ENCODE assay signal across 9 cellular contexts in genomic region chr4:73341454-73341853, GRCh38.
A peak's percentile ranks its signal among the peaks of the same experiment; 100 is the strongest.
DNase-seq lines count a peak whose midpoint lies in the region; ATAC-seq, FAIRE-seq and TF ChIP-seq lines count a peak whose summit lies in the region.
"Had no signal": no experiment of that assay in that cellular context is flagged by ENCODE, and none has a peak within 500 bp of the region (broad histone marks: within the 10 kb centered on the region; RNA-seq: fewer than 3 reads in every experiment).

No MANE protein-coding gene starts in this region.

- peak; percentile 64 for TF ChIP-seq CTCF in astrocyte of the cerebellum (IDR thresholded peaks at IDR 0.05; ENCODE audit: low read depth, low read length, missing control alignments)
- TF ChIP-seq CTCF in kidney (IDR thresholded peaks at IDR 0.05; ENCODE audit: borderline replicate concordance, extremely low read depth, insufficient read depth): peak; percentile 62

- H3K36me3 Mint-ChIP-seq in immature natural killer cell: no peaks in the 10 kb centered on the region

- intact Hi-C loops in kidney (cut with DNase I): no loop called here

- no peak overlapping the region for H3K27ac Mint-ChIP-seq in immature natural killer cell
- H3K27ac Mint-ChIP-seq: stimulated activated naive CD8-positive, alpha-beta T cell treated with anti-CD3 and anti-CD28 coated beads, Interleukin-15, Interleukin-2, amounts not matched to agents 100 ng/mL and 50 ng/mL, for 24 hours had no signal

- no peak overlapping the region for H3K27ac ChIP-seq in kidney (ENCODE audit: low read depth in 2 of 2, low read length in 2 of 2)

- H3K9me3 ChIP-seq in kidney (ENCODE audit: control insufficient read depth in 1 of 2, low read length in 2 of 2): no peaks in the 10 kb centered on the region

- no peak for FAIRE-seq in kidney (lab: Jason Lieb, UNC)

- in situ Hi-C loops in astrocyte of the cerebellum (cut with HindIII; ENCODE audit: low sequenced_read_pairs): no loop called here

- no peaks in the 10 kb centered on the region for H3K36me3 ChIP-seq in kidney (ENCODE audit: control insufficient read depth in 1 of 2, insufficient read depth in 2 of 2, low read length in 2 of 2)

- no peak overlapping the region for H3K9ac ChIP-seq in kidney (ENCODE audit: low read length in 2 of 2)

- DNase-seq in activated CD4-positive, alpha-beta T cell treated with anti-CD3 and anti-CD28 coated beads for 48 hours: peak; percentile 8
- no peak for DNase-seq in activated CD4-positive, alpha-beta T cell treated with anti-CD3 and anti-CD28 coated beads, Interleukin-2, amount 50 U/mL, for 1 hour
- DNase-seq in NCI-H226 (peak; percentile 37), astrocyte of the cerebellum (ENCODE audit: low read depth) (peak; percentile 53), kidney (no peak), immature natural killer cell (no peak)
- DNase-seq in stimulated activated naive CD4-positive, alpha-beta T cell (lab: John Stamatoyannopoulos, UW): no peak

- no peak overlapping the region for H3K4me3 ChIP-seq in astrocyte of the cerebellum (ENCODE audit: low read depth, low read length)
- H3K4me3 ChIP-seq in kidney (ENCODE audit: low read length in 2 of 2): no peak overlapping the region

- no peak overlapping the region for H3K4me3 Mint-ChIP-seq in immature natural killer cell
- H3K4me3 Mint-ChIP-seq: stimulated activated naive CD8-positive, alpha-beta T cell treated with anti-CD3 and anti-CD28 coated beads, Interleukin-15, Interleukin-2, amounts not matched to agents 100 ng/mL and 50 ng/mL, for 24 hours had no signal

- no peaks in the 10 kb centered on the region for H3K4me1 ChIP-seq in kidney (ENCODE audit: control insufficient read depth in 1 of 2, insufficient read depth in 1 of 2, low read depth in 1 of 2, low read length in 2 of 2)

- H3K9me3 Mint-ChIP-seq in immature natural killer cell: peaks cover 0 to 3% (median 0%) of the 10 kb centered on the region in 6 donors
- H3K9me3 Mint-ChIP-seq: stimulated activated naive CD8-positive, alpha-beta T cell treated with anti-CD3 and anti-CD28 coated beads, Interleukin-15, Interleukin-2, amounts not matched to agents 100 ng/mL and 50 ng/mL, for 24 hours had no signal

- ATAC-seq in HG02798 (IDR thresholded peaks at IDR 0.05; ENCODE audit: poor library complexity, unreplicated experiment): peak; percentile 79

- H3K27me3 Mint-ChIP-seq in immature natural killer cell (ENCODE audit: low read depth in 3 of 3): peaks cover 0 to 6% (median 4%) of the 10 kb centered on the region in 3 donors
- H3K27me3 Mint-ChIP-seq: stimulated activated naive CD8-positive, alpha-beta T cell treated with anti-CD3 and anti-CD28 coated beads, Interleukin-15, Interleukin-2, amounts not matched to agents 100 ng/mL and 50 ng/mL, for 24 hours had no signal

- H3K4me1 Mint-ChIP-seq in immature natural killer cell: no peaks in the 10 kb centered on the region

Comparison
In these comparisons a context has a peak if more than half of its experiments do, and no peak if none do; other contexts are left out.
1. DNase-seq: peak in activated CD4-positive, alpha-beta T cell treated with anti-CD3 and anti-CD28 coated beads for 48 hours (single experiment), NCI-H226 (single experiment) and astrocyte of the cerebellum (single experiment); none in activated CD4-positive, alpha-beta T cell treated with anti-CD3 and anti-CD28 coated beads, Interleukin-2, amount 50 U/mL, for 1 hour (single experiment), kidney (single experiment), stimulated activated naive CD4-positive, alpha-beta T cell (0 of 6) and immature natural killer cell (0 of 3).